Comparison of ENCODE assay signal across 8 cellular contexts in genomic region chr9:62801961-62802718, GRCh38.
DNase-seq lines count a peak whose midpoint lies in the region; ATAC-seq and TF ChIP-seq lines count a peak whose summit lies in the region.
"Not testable (repeated sequence)": the region's sequence is repeated elsewhere in the genome, so short reads cannot be mapped to it uniquely, and the experiment has no call there.

No MANE protein-coding gene starts in this region.

- TF ChIP-seq CTCF in chondrocyte (IDR thresholded peaks at IDR 0.05) = peak; percentile 43
- not testable (repeated sequence) for TF ChIP-seq CTCF in psoas muscle (IDR thresholded peaks at IDR 0.05)

- peaks cover 21% of the 10 kb centered on the region for H3K4me1 Mint-ChIP-seq in chondrocyte (ENCODE audit: low read depth)

- peak overlapping the region; percentile 67 for H3K4me3 Mint-ChIP-seq in chondrocyte (ENCODE audit: unreplicated experiment)

- H3K36me3 Mint-ChIP-seq in chondrocyte (ENCODE audit: low read depth) = peaks cover 16% of the 10 kb centered on the region

- H3K27me3 Mint-ChIP-seq in chondrocyte (ENCODE audit: low read depth) = peaks cover 45% of the 10 kb centered on the region

- H3K27ac Mint-ChIP-seq in chondrocyte (ENCODE audit: unreplicated experiment) = not testable (repeated sequence)

- 4 to 6% (median 5%) methylated on average over 60 to 63 of the region's 63 CpGs for WGBS in psoas muscle, 3 donors

- not testable (repeated sequence) for H3K9ac ChIP-seq in HUES48 (ENCODE audit: low read depth, low read length)
- H3K9ac ChIP-seq in iPS-20b (ENCODE audit: low read depth, low read length) = peak overlapping the region; percentile 73

- H3K9me3 Mint-ChIP-seq in chondrocyte (ENCODE audit: low read depth) = not testable (repeated sequence)

- peaks cover 82% of the 10 kb centered on the region for H3K27me3 ChIP-seq in HUES48 (ENCODE audit: control insufficient read depth, insufficient read depth, low read length)
- H3K27me3 ChIP-seq in iPS-20b (ENCODE audit: insufficient read depth, low read length) = peaks cover 78% of the 10 kb centered on the region
- peaks cover 4 to 72% (median 35%) of the 10 kb centered on the region in 3 donors for H3K27me3 ChIP-seq in psoas muscle (ENCODE audit: insufficient read depth in 3 of 3, low read length in 2 of 3)

- H3K9me3 ChIP-seq in HUES48 (ENCODE audit: control insufficient read depth, insufficient read depth, low read length); iPS-20b (ENCODE audit: insufficient read depth, low read depth, low read length); psoas muscle: not testable (repeated sequence)

- ATAC-seq in GM18502 (IDR thresholded peaks at IDR 0.05; ENCODE audit: poor library complexity, unreplicated experiment) (peak; percentile 100), psoas muscle (peak; percentile 79 to 96 (median 92))

- H3K36me3 ChIP-seq in HUES48 (ENCODE audit: control insufficient read depth, insufficient read depth, low read length); iPS-20b (ENCODE audit: insufficient read depth, low read depth, low read length); psoas muscle (ENCODE audit: insufficient read depth in 1 of 2, low read depth in 1 of 2): not testable (repeated sequence)

- H3K4me3 ChIP-seq in HUES48 (ENCODE audit: low read depth, low read length) = peak overlapping the region; percentile 71
- peak overlapping the region; percentile 81 for H3K4me3 ChIP-seq in iPS-20b (ENCODE audit: low read length)
- peak overlapping the region; percentile 63 for H3K4me3 ChIP-seq in psoas muscle

- H3K27ac ChIP-seq in HUES48 (ENCODE audit: low read depth, low read length); iPS-20b (ENCODE audit: low read length): not testable (repeated sequence)
- peak overlapping the region; percentile 55 for H3K27ac ChIP-seq in psoas muscle

- DNase-seq in HCEC 1CT (peak; percentile 83), chondrocyte (ENCODE audit: low spot score) (peak; percentile 100), psoas muscle (peak; percentile 80 to 89), ureter (ENCODE audit: low spot score) (peak; percentile 92)
- peak; percentile 41 for DNase-seq in activated CD4-positive, alpha-beta T cell treated with anti-CD3 and anti-CD28 coated beads, Interleukin-2, amount 50 U/mL, for 1 hour

- intact Hi-C loops in psoas muscle (cut with DNase I) = not testable (repeated sequence)

- not testable (repeated sequence) for H3K4me1 ChIP-seq in HUES48 (ENCODE audit: control insufficient read depth, insufficient read depth, low read length); iPS-20b (ENCODE audit: insufficient read depth, low read length); psoas muscle

Comparison
In these comparisons a context has a peak if more than half of its experiments do, and no peak if none do; other contexts are left out.
1. DNase-seq: peak in every context shown above with its lines; median percentile 100 in chondrocyte; 92 in ureter; 84 in psoas muscle; 83 in HCEC 1CT; 41 in activated CD4-positive, alpha-beta T cell treated with anti-CD3 and anti-CD28 coated beads, Interleukin-2, amount 50 U/mL, for 1 hour.